27 cellular contexts compared by ENCODE assay signal in the genomic region with DNA sequence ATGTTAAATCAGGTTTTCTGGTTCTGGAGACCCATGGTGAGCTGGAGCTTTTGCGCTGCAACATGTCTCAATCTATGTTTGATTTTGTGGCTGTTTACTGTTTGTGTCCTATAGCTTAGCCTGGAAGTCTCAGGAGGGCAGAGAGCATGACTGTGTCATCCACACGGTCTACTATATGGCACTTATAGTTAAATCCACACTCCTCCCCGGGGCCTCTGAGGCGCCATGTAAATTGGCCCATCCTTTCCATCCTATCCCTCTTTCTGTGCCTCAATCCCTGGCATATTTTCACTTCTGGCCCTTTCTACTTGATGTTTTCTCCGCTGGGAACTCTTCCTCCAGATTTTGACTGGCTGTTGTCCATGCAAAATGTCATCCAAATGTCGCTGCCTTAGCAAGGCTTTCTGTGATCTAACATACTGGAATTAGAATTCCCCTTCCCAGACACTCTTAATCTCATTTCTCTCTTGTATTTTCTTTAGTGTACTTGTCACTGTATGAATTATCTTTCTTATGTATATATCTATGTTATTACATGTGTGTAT.
"Had no signal": no experiment of that assay in that cellular context is flagged by ENCODE, and none has a peak within 500 bp of the region (broad histone marks: within the 10 kb centered on the region; RNA-seq: fewer than 3 reads in every experiment).

No MANE protein-coding gene starts in this region.

- H3K4me1 Mint-ChIP-seq: naive thymus-derived CD4-positive, alpha-beta T cell; natural killer cell; nephron progenitor cell; neural crest cell; stimulated activated effector memory CD8-positive, alpha-beta T cell treated with anti-CD3 and anti-CD28 coated beads, Interleukin-12 subunit alpha, Interleukin-12 subunit beta, amount 100 ng/mL, for 72 hours; stimulated activated naive B cell treated with anti-CD40 and anti-IgM and Interleukin-4, amounts not matched to agents 10 μg/mL and 1 μg/mL and 100 μg/mL, for 72 hours had no signal

- H3K4me1 ChIP-seq: pancreas, prostate gland, right lobe of liver, sigmoid colon, stomach, tibial artery, transverse colon, upper lobe of right lung, uterus had no signal

- H3K36me3 Mint-ChIP-seq: naive thymus-derived CD4-positive, alpha-beta T cell; natural killer cell; stimulated activated effector memory CD8-positive, alpha-beta T cell treated with anti-CD3 and anti-CD28 coated beads, Interleukin-12 subunit alpha, Interleukin-12 subunit beta, amount 100 ng/mL, for 72 hours; stimulated activated naive B cell treated with anti-CD40 and anti-IgM and Interleukin-4, amounts not matched to agents 10 μg/mL and 1 μg/mL and 100 μg/mL, for 72 hours; type B pancreatic cell had no signal

- H3K27ac ChIP-seq: neutrophil, pancreas, prostate gland, right lobe of liver, sigmoid colon, stomach, thoracic aorta, tibial artery, transverse colon, upper lobe of right lung, uterus had no signal

- H3K27me3 Mint-ChIP-seq: stimulated activated naive B cell treated with anti-CD40 and anti-IgM and Interleukin-4, amounts not matched to agents 10 μg/mL and 1 μg/mL and 100 μg/mL, for 72 hours; stimulated activated naive CD8-positive, alpha-beta T cell treated with anti-CD3 and anti-CD28 coated beads, Interleukin-15, Interleukin-2, amounts not matched to agents 100 ng/mL and 50 ng/mL, for 24 hours; type B pancreatic cell had no signal

- H3K9me3 ChIP-seq: neutrophil, pancreas, prostate gland, right lobe of liver, sigmoid colon, stomach, thoracic aorta, tibial artery, transverse colon, upper lobe of right lung, uterus had no signal

- H3K27me3 ChIP-seq: neutrophil, pancreas, right lobe of liver, sigmoid colon, stomach, tibial artery, transverse colon, upper lobe of right lung, uterus had no signal

- DNase-seq: naive thymus-derived CD4-positive, alpha-beta T cell; natural killer cell; nephron progenitor cell; nucleus accumbens; pancreas; retina; right lobe of liver; sigmoid colon; small intestine; stimulated activated CD4-positive, alpha-beta T cell treated with anti-CD3 and anti-CD28 coated beads, Interleukin-15, amount 100 ng/mL, for 24 hours; stimulated activated CD4-positive, alpha-beta T cell treated with anti-CD3 and anti-CD28 coated beads, Interleukin-2, amount 100 ng/mL, for 24 hours; stimulated activated CD4-positive, alpha-beta T cell treated with anti-CD3 and anti-CD28 coated beads, Interleukin-2, amount 100 ng/mL, for 48 hours; stimulated activated CD4-positive, alpha-beta T cell treated with anti-CD3 and anti-CD28 coated beads, Interleukin-4, amount 100 ng/mL, for 24 hours; stimulated activated naive B cell treated with anti-CD40 and anti-IgM and Interleukin-4, amounts not matched to agents 10 μg/mL and 1 μg/mL and 100 μg/mL, for 72 hours; stimulated activated naive CD4-positive, alpha-beta T cell treated with Interleukin-2 at 50 U/mL for 16 hours; stomach; tibial artery; transverse colon; upper lobe of right lung; uterus had no signal

- H3K4me3 Mint-ChIP-seq: naive thymus-derived CD4-positive, alpha-beta T cell; natural killer cell; nephron progenitor cell; neural crest cell; stimulated activated effector memory CD8-positive, alpha-beta T cell treated with anti-CD3 and anti-CD28 coated beads, Interleukin-12 subunit alpha, Interleukin-12 subunit beta, amount 100 ng/mL, for 72 hours; stimulated activated naive B cell treated with anti-CD40 and anti-IgM and Interleukin-4, amounts not matched to agents 10 μg/mL and 1 μg/mL and 100 μg/mL, for 72 hours; stimulated activated naive CD8-positive, alpha-beta T cell treated with anti-CD3 and anti-CD28 coated beads, Interleukin-15, Interleukin-2, amounts not matched to agents 100 ng/mL and 50 ng/mL, for 24 hours; type B pancreatic cell had no signal

- H3K27ac Mint-ChIP-seq: naive thymus-derived CD4-positive, alpha-beta T cell; natural killer cell; nephron progenitor cell; stimulated activated effector memory CD8-positive, alpha-beta T cell treated with anti-CD3 and anti-CD28 coated beads, Interleukin-12 subunit alpha, Interleukin-12 subunit beta, amount 100 ng/mL, for 72 hours; stimulated activated naive B cell treated with anti-CD40 and anti-IgM and Interleukin-4, amounts not matched to agents 10 μg/mL and 1 μg/mL and 100 μg/mL, for 72 hours; stimulated activated naive CD8-positive, alpha-beta T cell treated with anti-CD3 and anti-CD28 coated beads, Interleukin-15, Interleukin-2, amounts not matched to agents 100 ng/mL and 50 ng/mL, for 24 hours; type B pancreatic cell had no signal

- H3K9me3 Mint-ChIP-seq: natural killer cell; stimulated activated effector memory CD8-positive, alpha-beta T cell treated with anti-CD3 and anti-CD28 coated beads, Interleukin-12 subunit alpha, Interleukin-12 subunit beta, amount 100 ng/mL, for 72 hours; stimulated activated naive CD8-positive, alpha-beta T cell treated with anti-CD3 and anti-CD28 coated beads, Interleukin-15, Interleukin-2, amounts not matched to agents 100 ng/mL and 50 ng/mL, for 24 hours; type B pancreatic cell had no signal

- H3K4me3 ChIP-seq: pancreas, prostate gland, right lobe of liver, sigmoid colon, stomach, thoracic aorta, tibial artery, transverse colon, upper lobe of right lung, uterus had no signal

- H3K36me3 ChIP-seq: neutrophil, pancreas, prostate gland, right lobe of liver, sigmoid colon, stomach, thoracic aorta, tibial artery, transverse colon, upper lobe of right lung, uterus had no signal

- ATAC-seq: naive thymus-derived CD4-positive, alpha-beta T cell; natural killer cell; pancreas; right lobe of liver; stimulated activated effector memory CD8-positive, alpha-beta T cell treated with anti-CD3 and anti-CD28 coated beads, Interleukin-12 subunit alpha, Interleukin-12 subunit beta, amount 100 ng/mL, for 72 hours; stimulated activated naive B cell treated with anti-CD40 and anti-IgM and Interleukin-4, amounts not matched to agents 10 μg/mL and 1 μg/mL and 100 μg/mL, for 72 hours; upper lobe of right lung had no signal
